Comparison of ENCODE assay signal across 8 cellular contexts in genomic region chr22:22687638-22688500, GRCh38. TPM values are rescaled to one million over a fixed set of nuclear protein-coding genes. Genes with fewer than 3 reads are reported as not detected.
A peak's percentile ranks its signal among the peaks of the same experiment; 100 is the strongest.
DNase-seq lines count a peak whose midpoint lies in the region; ATAC-seq, FAIRE-seq and TF ChIP-seq lines count a peak whose summit lies in the region.

No MANE protein-coding gene starts in this region.

- TF ChIP-seq RAD21 in GM12878 (IDR thresholded peaks at IDR 0.05; ENCODE audit: insufficient read depth, low read depth, low read length) = peak; percentile 38

- H3K4me2 ChIP-seq in GM12878 (ENCODE audit: control insufficient read depth, insufficient read depth) = peak overlapping the region; percentile 25; the same call in 1 of the 2 replicates

- H3K4me1 ChIP-seq in GM12878 (ENCODE audit: control insufficient read depth, insufficient read depth, low read length) = peaks cover 32% of the 10 kb centered on the region

- intact Hi-C loops in GM12878 (cut with micrococcal nuclease; ENCODE audit: unreplicated experiment) = loop anchor here (2.0 kb wide), 1 partner anchor 93 kb away; no protein-coding TSS in a partner anchor

- in situ Hi-C loops in GM12878 (cut with MboI) = loop anchor here (5.0 kb wide), 1 partner anchor 96 kb away; no protein-coding TSS in a partner anchor

- no peak overlapping the region for H3K27ac ChIP-seq in GM12878 (ENCODE audit: control insufficient read depth, insufficient read depth)

- H3K4me3 ChIP-seq in AG10803 (ENCODE audit: low read length) = no peak overlapping the region
- no peak overlapping the region for H3K4me3 ChIP-seq in GM12864 (ENCODE audit: low read depth, low read length)
- no peak overlapping the region for H3K4me3 ChIP-seq in GM12878

- no peaks in the 10 kb centered on the region for H4K20me1 ChIP-seq in GM12878 (ENCODE audit: control insufficient read depth, insufficient read depth)

- peak; percentile 57 for DNase-seq in AG10803 (ENCODE audit: low read depth)
- DNase-seq in GM12864 (ENCODE audit: low read depth) = no peak
- DNase-seq in NCI-H446 (lab: John Stamatoyannopoulos, UW) = peak; percentile 11 to 56
- no peak for DNase-seq in GM12878 (ENCODE audit: low read depth, low spot score)
- DNase-seq in iPS-NIHi7 (ENCODE audit: extremely low spot score) = peak; percentile 51
- peak; percentile 23 for DNase-seq in stimulated activated naive CD8-positive, alpha-beta T cell treated with anti-CD3 and anti-CD28 coated beads, Interleukin-15, Interleukin-2, amounts not matched to agents 100 U/mL and 50 U/mL, for 24 hours
- no peak for DNase-seq in epidermal melanocyte (ENCODE audit: insufficient read length, low spot score)
- DNase-seq in COR-L47 (lab: John Stamatoyannopoulos, UW) = no peak

- CTCF ChIA-PET in GM12878 (lab: Yijun Ruan, JAX) = interaction anchor here (0.8 to 5.2 kb wide), 4 partner anchors 21 to 98 kb away, joined by 3 to 30 read pairs (median 6); no protein-coding TSS in a partner anchor

- no peaks in the 10 kb centered on the region for H3K36me3 ChIP-seq in GM12878 (ENCODE audit: control insufficient read depth in 2 of 2, insufficient read depth in 2 of 2, low read length in 1 of 2)

- WGBS in GM12878 (ENCODE audit: insufficient coverage, insufficient replicate concordance, low lambda C conversion rate, missing lambda C conversion rate) = 27% methylated on average over 4 of the region's 4 CpGs

- no peak overlapping the region; the same call in 1 of the 2 replicates for H2AFZ ChIP-seq in GM12878 (ENCODE audit: control insufficient read depth, low read depth, low read length)

- POLR2A ChIA-PET in GM12878 (lab: Charles Lee) = no interaction called here

- peak; percentile 82 for ATAC-seq in GM12878
- peak; percentile 60 for ATAC-seq in stimulated activated naive CD8-positive, alpha-beta T cell treated with anti-CD3 and anti-CD28 coated beads, Interleukin-15, Interleukin-2, amounts not matched to agents 100 U/mL and 50 U/mL, for 24 hours

- H3K9me3 ChIP-seq in GM12878 (replicated peaks; ENCODE audit: control insufficient read depth, insufficient read depth, low read length) = no peaks in the 10 kb centered on the region

- no peaks in the 10 kb centered on the region for H3K79me2 ChIP-seq in GM12878 (ENCODE audit: control insufficient read depth, insufficient read depth, low read length)

- H3K27me3 ChIP-seq in GM12878 (replicated peaks in 1 of 2; ENCODE audit: control insufficient read depth in 2 of 2, insufficient read depth in 2 of 2, low read length in 1 of 2) = no peaks in the 10 kb centered on the region

- TF ChIP-seq CTCF in AG10803 (conservative IDR thresholded peaks at IDR 0.05; ENCODE audit: low read length) = peak; percentile 89
- TF ChIP-seq CTCF in GM12864 (IDR thresholded peaks at IDR 0.05; ENCODE audit: low read depth, low read length, missing control alignments) = peak; percentile 85
- TF ChIP-seq CTCF in GM12878 (IDR thresholded peaks at IDR 0.05 in 2 of 3, conservative IDR thresholded peaks at IDR 0.05 in 1 of 3; ENCODE audit: control insufficient read depth in 2 of 3, extremely low read depth in 1 of 3, insufficient read depth in 1 of 3, low read depth in 3 of 3, low read length in 3 of 3) = peak; percentile 64 to 69 (median 65); a peak in 5 of 6 replicates

- H3K9ac ChIP-seq in GM12878 (ENCODE audit: control insufficient read depth, insufficient read depth, low read length) = no peak overlapping the region

- no TSS peak for BruUV-seq in GM12878 (replicated peaks; lab: Mats Ljungman, UMichigan)

- SMC1A ChIA-PET in GM12878 (lab: Charles Lee; ENCODE audit: uncharacterized antibody, unreplicated experiment) = interaction anchor here (0.9 to 1.7 kb wide), 2 partner anchors 21 to 59 kb away, joined by 3 read pairs; no protein-coding TSS in a partner anchor

- no peak for TF ChIP-seq POLR2A in GM12878 (IDR thresholded peaks at IDR 0.05; ENCODE audit: low read depth, low read length)

- peak; percentile 86 for FAIRE-seq in GM12878 (lab: Jason Lieb, UNC)

- RAD21 ChIA-PET in GM12878 (lab: Charles Lee; ENCODE audit: unreplicated experiment) = interaction anchor here (1.0 to 1.2 kb wide), 2 partner anchors 22 to 96 kb away, joined by 3 to 4 read pairs; no protein-coding TSS in a partner anchor

- no peak for TF ChIP-seq EP300 in GM12878 (IDR thresholded peaks at IDR 0.05; ENCODE audit: borderline replicate concordance in 1 of 2, control insufficient read depth in 1 of 2, low read depth in 2 of 2, low read length in 2 of 2)

TF ChIP-seq in GM12878, 131 proteins besides CTCF, POLR2A, EP300 and RAD21:
- peak; percentile 49; the same call in 1 of the 2 replicates for TF ChIP-seq SMC3 (IDR thresholded peaks at IDR 0.05; ENCODE audit: borderline replicate concordance, low read length)
- no peak for TF ChIP-seq MTA2 (IDR thresholded peaks at IDR 0.05; ENCODE audit: low read depth)

RNA-seq across cellular contexts. Expression of gene GGTLC2, which starts 43.5 kb away (rescaled TPM):
- total RNA-seq in GM12878 (2013; cell fraction: nucleolus; rRNA removed) = not detected in 2 replicates
- total RNA-seq in GM12878 (2014; rRNA removed) (not detected in 2 replicates), GM12878 (2014; rRNA removed; fragmentation: Illumina TruSeq; extraction: Trizol) (not detected in 2 replicates), GM12878 (2021) (not detected in 2 replicates)
- not detected for polyA plus RNA-seq in GM12878 (2011; ENCODE audit: low read depth)
- polyA plus RNA-seq in GM12878 (2011; rRNA removed) (not detected in 2 replicates), GM12878 (2014; fragmentation: Illumina TruSeq; extraction: Trizol) (not detected in 2 replicates), GM12878 (2014; fragmentation: Nextera tagmentation; extraction: Ambion mirVana) (not detected), GM12878 (2014; rRNA removed) (not detected in 2 replicates), GM12878 (2016; fragmentation: Nextera tagmentation; extraction: Ambion mirVana) (not detected)
- not detected in 2 replicates for polyA plus RNA-seq in GM12878 (2011; cell fraction: cytosol; rRNA removed)
- not detected in 2 replicates for polyA plus RNA-seq in GM12878 (2011; cell fraction: nucleus; rRNA removed)
- polyA plus RNA-seq in GM12878 (2012) = not detected in 2 replicates
- polyA minus RNA-seq in GM12878 (2011; rRNA and poly(A)+ RNA removed) = not detected in 2 replicates
- polyA minus RNA-seq in GM12878 (2011; cell fraction: cytosol; rRNA and poly(A)+ RNA removed) = not detected in 2 replicates
- not detected in 2 replicates for polyA minus RNA-seq in GM12878 (2011; cell fraction: nucleus; rRNA and poly(A)+ RNA removed)

Comparison
In these comparisons a context has a peak if more than half of its experiments do, and no peak if none do; other contexts are left out.
1. DNase-seq: peak in AG10803 (single experiment), NCI-H446 (2 of 2), iPS-NIHi7 (single experiment) and stimulated activated naive CD8-positive, alpha-beta T cell treated with anti-CD3 and anti-CD28 coated beads, Interleukin-15, Interleukin-2, amounts not matched to agents 100 U/mL and 50 U/mL, for 24 hours (single experiment); none in GM12864 (single experiment), GM12878 (single experiment), epidermal melanocyte (single experiment) and COR-L47 (single experiment).
2. Peak in every context shown above with its lines, with median percentiles within 50 percentile points of each other: CTCF ChIP-seq.